ENCODE assay signal across 2 cellular contexts in genomic region chr6:49527315-49527714, GRCh38.
TF ChIP-seq lines count a peak whose summit lies in the region.

No MANE protein-coding gene starts in this region.

TF ChIP-seq in GM23338, 12 proteins besides CTCF, POLR2A, EP300 and RAD21:
- TF ChIP-seq EZH2phosphoT487 (IDR thresholded peaks at IDR 0.05; ENCODE audit: unreplicated experiment): no peak
- TF ChIP-seq ZNF462 (CRISPR knock-in tag; IDR thresholded peaks at IDR 0.05): no peak
- no peak for TF ChIP-seq CREB1 (CRISPR knock-in tag; IDR thresholded peaks at IDR 0.05; ENCODE audit: low read depth)
- no peak for TF ChIP-seq NANOG (IDR thresholded peaks at IDR 0.05; ENCODE audit: borderline replicate concordance)
- TF ChIP-seq REST (IDR thresholded peaks at IDR 0.05; ENCODE audit: unreplicated experiment): no peak
- no peak for TF ChIP-seq JUNB (IDR thresholded peaks at IDR 0.05; ENCODE audit: unreplicated experiment)
- no peak for TF ChIP-seq ETS1 (IDR thresholded peaks at IDR 0.05)
- no peak for TF ChIP-seq ZNF331 (CRISPR knock-in tag; IDR thresholded peaks at IDR 0.05; ENCODE audit: low read depth)
- TF ChIP-seq EZH2 (IDR thresholded peaks at IDR 0.05; ENCODE audit: low read depth, unreplicated experiment): no peak
- no peak for TF ChIP-seq STAT1 (IDR thresholded peaks at IDR 0.05; ENCODE audit: unreplicated experiment)
- no peak for TF ChIP-seq ZNF114 (CRISPR knock-in tag; IDR thresholded peaks at IDR 0.05)
- no peak for TF ChIP-seq POLR2AphosphoS5 (IDR thresholded peaks at IDR 0.05; ENCODE audit: low read depth)

TF ChIP-seq in K562, 482 proteins besides CTCF, POLR2A, EP300 and RAD21:
- TF ChIP-seq FOSL1 (tag; conservative IDR thresholded peaks at IDR 0.05) (no peak), CEBPB (tag; IDR thresholded peaks at IDR 0.05) (peak; percentile 51), XRCC5 (IDR thresholded peaks at IDR 0.05; ENCODE audit: low read depth, low read length) (no peak), ZNF263 (CRISPR knock-in tag; IDR thresholded peaks at IDR 0.05; ENCODE audit: borderline replicate concordance) (no peak)
